30 cellular contexts compared by ENCODE assay signal in the genomic region with DNA sequence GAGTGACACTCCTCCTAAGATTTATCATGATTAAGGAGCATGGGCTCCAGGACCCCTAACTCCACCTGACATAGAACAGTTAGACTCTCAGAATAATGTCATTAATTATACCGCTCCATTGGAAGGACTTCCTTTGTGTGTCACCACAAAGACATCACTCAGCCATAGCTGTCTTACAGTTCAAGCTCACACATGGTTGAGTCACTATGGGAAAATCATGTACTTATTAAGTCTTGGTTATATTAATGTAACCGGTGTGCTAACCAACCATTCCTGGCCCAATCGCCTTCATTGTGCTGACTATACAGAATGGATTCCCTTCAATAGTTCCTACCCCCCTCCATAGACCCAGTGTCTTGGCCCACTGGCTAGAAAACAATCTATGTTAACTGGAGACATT.
"Had no signal": no experiment of that assay in that cellular context is flagged by ENCODE, and none has a peak within 500 bp of the region (broad histone marks: within the 10 kb centered on the region; RNA-seq: fewer than 3 reads in every experiment).

No MANE protein-coding gene starts in this region.

- H3K27me3 ChIP-seq: adrenal gland, brain microvascular endothelial cell, dorsolateral prefrontal cortex, heart right ventricle, stomach, thyroid gland, upper lobe of left lung, vagina had no signal

- H3K36me3 Mint-ChIP-seq: natural killer cell treated with Interleukin-12 subunit alpha and Interleukin-12 subunit beta and Interleukin-15 and Interleukin-18, amount 100 ng/mL, for 72 hours had no signal

- H3K4me3 ChIP-seq: adrenal gland, coronary artery, dorsolateral prefrontal cortex, heart right ventricle, left ventricle myocardium inferior, mucosa of descending colon, stomach, thyroid gland, upper lobe of left lung, vagina had no signal

- DNase-seq: activated B cell treated with CpG ODN at 0.5 μM for 24 hours; activated CD4-positive, alpha-beta T cell treated with anti-CD3 and anti-CD28 coated beads for 36 hours; activated CD4-positive, alpha-beta T cell treated with anti-CD3 and anti-CD28 coated beads, Interleukin-2, amount 50 U/mL, for 48 hours; activated CD8-positive, alpha-beta memory T cell treated with anti-CD3 and anti-CD28 coated beads, Interleukin-2, amount 50 U/mL, for 4 hours; activated effector memory CD4-positive, alpha-beta T cell treated with anti-CD3 and anti-CD28 coated beads, Interleukin-2, amount 50 U/mL, for 16 hours; activated naive CD4-positive, alpha-beta T cell treated with anti-CD3 and anti-CD28 coated beads for 36 hours; activated naive CD8-positive, alpha-beta T cell treated with anti-CD3 and anti-CD28 coated beads for 36 hours; activated T-cell treated with anti-CD3 and anti-CD28 coated beads, Interleukin-2, amount 50 U/mL, for 1 hour; adrenal gland; aorta; brain microvascular endothelial cell; dorsolateral prefrontal cortex; effector memory CD4-positive, alpha-beta T cell; erythroblast; foreskin fibroblast; heart right ventricle; kidney glomerular epithelial cell; left ventricle myocardium inferior; mucosa of descending colon; right cardiac atrium; stimulated activated CD4-positive, alpha-beta T cell treated with anti-CD3 and anti-CD28 coated beads, Interleukin-15, amount 100 ng/mL, for 24 hours; stimulated activated CD4-positive, alpha-beta T cell treated with anti-CD3 and anti-CD28 coated beads, Interleukin-2, amount 100 ng/mL, for 24 hours; stimulated activated naive B cell treated with anti-CD40 and anti-IgM and Interleukin-4, amounts not matched to agents 10 μg/mL and 1 μg/mL and 100 μg/mL, for 72 hours; stomach; thyroid gland; upper lobe of left lung had no signal

- H3K27me3 Mint-ChIP-seq: activated B cell treated with CpG ODN at 0.5 μM for 24 hours; activated CD4-positive, alpha-beta T cell treated with anti-CD3 and anti-CD28 coated beads for 36 hours; activated naive CD8-positive, alpha-beta T cell treated with anti-CD3 and anti-CD28 coated beads for 36 hours; natural killer cell treated with Interleukin-12 subunit alpha and Interleukin-12 subunit beta and Interleukin-15 and Interleukin-18, amount 100 ng/mL, for 72 hours; stimulated activated naive B cell treated with anti-CD40 and anti-IgM and Interleukin-4, amounts not matched to agents 10 μg/mL and 1 μg/mL and 100 μg/mL, for 72 hours had no signal

- H3K27ac Mint-ChIP-seq: activated B cell treated with CpG ODN at 0.5 μM for 24 hours; activated CD4-positive, alpha-beta T cell treated with anti-CD3 and anti-CD28 coated beads for 36 hours; activated naive CD4-positive, alpha-beta T cell treated with anti-CD3 and anti-CD28 coated beads for 36 hours; activated naive CD8-positive, alpha-beta T cell treated with anti-CD3 and anti-CD28 coated beads for 36 hours; activated T-helper 1 cell treated with anti-CD3 and anti-CD28 coated beads, Interleukin-12 subunit alpha, Interleukin-12 subunit beta, Interleukin-2, Interleukin-4 antibody, amounts not matched to agents 30 ng/mL and 10 ng/mL and 1 ng/mL, durations not matched to agents 14 hours and 24 hours and 36 hours; natural killer cell treated with Interleukin-12 subunit alpha and Interleukin-12 subunit beta and Interleukin-15 and Interleukin-18, amount 100 ng/mL, for 72 hours; stimulated activated naive B cell treated with anti-CD40 and anti-IgM and Interleukin-4, amounts not matched to agents 10 μg/mL and 1 μg/mL and 100 μg/mL, for 72 hours had no signal

- H3K4me1 Mint-ChIP-seq: activated CD4-positive, alpha-beta T cell treated with anti-CD3 and anti-CD28 coated beads for 36 hours; activated naive CD8-positive, alpha-beta T cell treated with anti-CD3 and anti-CD28 coated beads for 36 hours; stimulated activated naive B cell treated with anti-CD40 and anti-IgM and Interleukin-4, amounts not matched to agents 10 μg/mL and 1 μg/mL and 100 μg/mL, for 72 hours had no signal

- ATAC-seq: activated CD4-positive, alpha-beta T cell treated with anti-CD3 and anti-CD28 coated beads for 36 hours; heart right ventricle; mucosa of descending colon; natural killer cell treated with Interleukin-12 subunit alpha and Interleukin-12 subunit beta and Interleukin-15 and Interleukin-18, amount 100 ng/mL, for 72 hours; right cardiac atrium; stimulated activated naive B cell treated with anti-CD40 and anti-IgM and Interleukin-4, amounts not matched to agents 10 μg/mL and 1 μg/mL and 100 μg/mL, for 72 hours had no signal

- H3K36me3 ChIP-seq: adrenal gland, brain microvascular endothelial cell, left ventricle myocardium inferior, thyroid gland, upper lobe of left lung, vagina had no signal

- H3K4me3 Mint-ChIP-seq: activated B cell treated with CpG ODN at 0.5 μM for 24 hours; activated CD4-positive, alpha-beta T cell treated with anti-CD3 and anti-CD28 coated beads for 36 hours; activated naive CD4-positive, alpha-beta T cell treated with anti-CD3 and anti-CD28 coated beads for 36 hours; activated naive CD8-positive, alpha-beta T cell treated with anti-CD3 and anti-CD28 coated beads for 36 hours; activated T-helper 1 cell treated with anti-CD3 and anti-CD28 coated beads, Interleukin-12 subunit alpha, Interleukin-12 subunit beta, Interleukin-2, Interleukin-4 antibody, amounts not matched to agents 30 ng/mL and 10 ng/mL and 1 ng/mL, durations not matched to agents 14 hours and 24 hours and 36 hours; natural killer cell treated with Interleukin-12 subunit alpha and Interleukin-12 subunit beta and Interleukin-15 and Interleukin-18, amount 100 ng/mL, for 72 hours; stimulated activated naive B cell treated with anti-CD40 and anti-IgM and Interleukin-4, amounts not matched to agents 10 μg/mL and 1 μg/mL and 100 μg/mL, for 72 hours had no signal

- H3K9me3 Mint-ChIP-seq: activated naive CD4-positive, alpha-beta T cell treated with anti-CD3 and anti-CD28 coated beads for 36 hours; activated T-helper 1 cell treated with anti-CD3 and anti-CD28 coated beads, Interleukin-12 subunit alpha, Interleukin-12 subunit beta, Interleukin-2, Interleukin-4 antibody, amounts not matched to agents 30 ng/mL and 10 ng/mL and 1 ng/mL, durations not matched to agents 14 hours and 24 hours and 36 hours; natural killer cell treated with Interleukin-12 subunit alpha and Interleukin-12 subunit beta and Interleukin-15 and Interleukin-18, amount 100 ng/mL, for 72 hours had no signal
